11 cellular contexts compared by ENCODE assay signal in genomic region chr16:89407925-89408300, GRCh38.
A peak's percentile ranks its signal among the peaks of the same experiment; 100 is the strongest.
DNase-seq lines count a peak whose midpoint lies in the region; ATAC-seq and TF ChIP-seq lines count a peak whose summit lies in the region.
"Had no signal": no experiment of that assay in that cellular context is flagged by ENCODE, and none has a peak within 500 bp of the region (broad histone marks: within the 10 kb centered on the region; RNA-seq: fewer than 3 reads in every experiment).

No MANE protein-coding gene starts in this region.

- H3K79me2 ChIP-seq in DND-41 (ENCODE audit: insufficient read depth, low read length) = peaks cover 99% of the 10 kb centered on the region

- H3K4me3 ChIP-seq in DND-41 (ENCODE audit: low read depth in 1 of 2, low read length in 2 of 2) (no peak overlapping the region), fibroblast of pulmonary artery (replicated peaks; ENCODE audit: low read depth, low read length) (no peak overlapping the region), BE2C (ENCODE audit: low read depth, low read length) (no peak overlapping the region)

- H3K4me3 Mint-ChIP-seq in activated CD4-positive, alpha-beta memory T cell treated with anti-CD3 and anti-CD28 coated beads for 36 hours = no peak overlapping the region
- no peak overlapping the region for H3K4me3 Mint-ChIP-seq in progenitor cell of endocrine pancreas (ENCODE audit: low read depth)

- ATAC-seq in DND-41 (ENCODE audit: insufficient read depth, low read depth) (no peak), HG02759 (IDR thresholded peaks at IDR 0.05; ENCODE audit: unreplicated experiment) (no peak)

- H3K27ac ChIP-seq in DND-41 (ENCODE audit: low read length) = peak overlapping the region; percentile 20; the same call in 1 of the 2 replicates

- H3K9ac ChIP-seq in DND-41 (ENCODE audit: low read depth, low read length) = no peak overlapping the region; the same call in 1 of the 2 replicates

- H3K4me2 ChIP-seq in DND-41 (ENCODE audit: insufficient read depth, low read length) = no peak overlapping the region

- H3K27ac Mint-ChIP-seq in activated CD4-positive, alpha-beta memory T cell treated with anti-CD3 and anti-CD28 coated beads for 36 hours = peak overlapping the region; percentile 86
- peak overlapping the region; percentile 91 for H3K27ac Mint-ChIP-seq in progenitor cell of endocrine pancreas

- intact Hi-C loops in activated CD4-positive, alpha-beta memory T cell treated with anti-CD3 and anti-CD28 coated beads for 36 hours (cut with micrococcal nuclease) = loop anchor here (2.0 to 5.0 kb wide), 3 partner anchors 34 to 81 kb away; no protein-coding TSS in a partner anchor
- intact Hi-C loops in head of caudate nucleus (cut with DNase I) = no loop called here

- H3K4me1 ChIP-seq in DND-41 (ENCODE audit: insufficient read depth, low read length) (peaks cover 10% of the 10 kb centered on the region; the same call in 1 of the 2 replicates), BE2C (peaks cover 32% of the 10 kb centered on the region)

- no peak overlapping the region for H2AFZ ChIP-seq in DND-41 (ENCODE audit: low read depth, low read length)

- H3K27me3 Mint-ChIP-seq in activated CD4-positive, alpha-beta memory T cell treated with anti-CD3 and anti-CD28 coated beads for 36 hours = no peaks in the 10 kb centered on the region
- H3K27me3 Mint-ChIP-seq in progenitor cell of endocrine pancreas = no peaks in the 10 kb centered on the region

- H3K36me3 Mint-ChIP-seq in activated CD4-positive, alpha-beta memory T cell treated with anti-CD3 and anti-CD28 coated beads for 36 hours = no peaks in the 10 kb centered on the region
- no peaks in the 10 kb centered on the region for H3K36me3 Mint-ChIP-seq in progenitor cell of endocrine pancreas (ENCODE audit: insufficient read depth)

- no peaks in the 10 kb centered on the region for H3K9me3 ChIP-seq in DND-41 (ENCODE audit: insufficient read depth, low read length, severe bottlenecking)
- no peaks in the 10 kb centered on the region for H3K9me3 ChIP-seq in BE2C

- TF ChIP-seq CTCF in DND-41 (IDR thresholded peaks at IDR 0.05; ENCODE audit: borderline replicate concordance, extremely low read depth, low read length, poor library complexity, severe bottlenecking) = no peak
- no peak for TF ChIP-seq CTCF in fibroblast of pulmonary artery (IDR thresholded peaks at IDR 0.05; ENCODE audit: low read length, missing control alignments)
- TF ChIP-seq CTCF in progenitor cell of endocrine pancreas (IDR thresholded peaks at IDR 0.05; ENCODE audit: unreplicated experiment) = no peak
- TF ChIP-seq CTCF in BE2C (IDR thresholded peaks at IDR 0.05; ENCODE audit: low read depth, low read length) = no peak

- H3K9me3 Mint-ChIP-seq in activated CD4-positive, alpha-beta memory T cell treated with anti-CD3 and anti-CD28 coated beads for 36 hours = no peaks in the 10 kb centered on the region
- H3K9me3 Mint-ChIP-seq in progenitor cell of endocrine pancreas (ENCODE audit: low read depth) = no peaks in the 10 kb centered on the region

- H3K27me3 ChIP-seq in DND-41 (ENCODE audit: insufficient read depth, low read length, poor library complexity) = no peaks in the 10 kb centered on the region
- H3K27me3 ChIP-seq in BE2C = no peaks in the 10 kb centered on the region

- peaks cover 91% of the 10 kb centered on the region for H3K4me1 Mint-ChIP-seq in activated CD4-positive, alpha-beta memory T cell treated with anti-CD3 and anti-CD28 coated beads for 36 hours (ENCODE audit: low read depth)
- H3K4me1 Mint-ChIP-seq in progenitor cell of endocrine pancreas (ENCODE audit: low read depth) = peaks cover 54% of the 10 kb centered on the region

- POLR2A ChIA-PET in activated CD4-positive, alpha-beta memory T cell treated with anti-CD3 and anti-CD28 coated beads for 36 hours (lab: Charles Lee) = interaction anchor here (0.9 kb wide), 1 partner anchor 17 kb away, joined by 3 read pairs; no protein-coding TSS in a partner anchor

- DNase-seq in DND-41 (no peak), fibroblast of pulmonary artery (ENCODE audit: low read depth) (peak; percentile 41), progenitor cell of endocrine pancreas (ENCODE audit: low spot score, unreplicated experiment) (no peak), BE2C (no peak), head of caudate nucleus (no peak)
- DNase-seq in activated CD4-positive, alpha-beta memory T cell treated with anti-CD3 and anti-CD28 coated beads for 36 hours = no peak
- DNase-seq in stimulated activated CD4-positive, alpha-beta T cell treated with anti-CD3 and anti-CD28 coated beads, Interleukin-15, amount 100 ng/mL, for 24 hours = no peak
- DNase-seq: foreskin melanocyte, GDM1, NCI-H510A treated with DMSO at 0.1 percent for 48 hours had no signal

- H4K20me1 ChIP-seq in DND-41 (ENCODE audit: insufficient read depth, low read length) = peaks cover 97% of the 10 kb centered on the region

- CTCF ChIA-PET in activated CD4-positive, alpha-beta memory T cell treated with anti-CD3 and anti-CD28 coated beads for 36 hours (lab: Charles Lee) = no interaction called here

- H3K36me3 ChIP-seq in DND-41 (ENCODE audit: insufficient read depth, low read length) (peaks cover 48% of the 10 kb centered on the region), BE2C (no peaks in the 10 kb centered on the region)
